In the genomic region with DNA sequence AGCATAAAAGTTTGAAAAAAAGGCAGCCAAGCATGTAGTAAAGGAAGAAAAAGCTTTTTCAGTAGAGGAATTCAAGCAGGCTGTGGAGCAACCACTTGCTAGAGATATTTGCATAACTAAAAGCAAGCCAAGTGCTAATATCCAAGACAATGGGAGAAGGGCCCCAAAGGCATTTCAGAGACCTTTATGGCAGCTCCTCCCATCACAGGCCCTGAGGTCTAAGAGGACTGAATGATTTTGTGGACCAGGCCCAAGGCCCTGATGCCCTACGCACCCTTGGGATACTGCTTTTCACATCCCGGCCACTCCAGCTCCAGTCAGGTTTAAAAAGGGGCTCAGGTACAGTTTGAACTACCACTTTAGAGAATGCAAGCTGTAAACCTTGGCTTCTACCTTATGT, we compare ENCODE assay signal across 14 cellular contexts.
DNase-seq lines count a peak whose midpoint lies in the region; ATAC-seq and TF ChIP-seq lines count a peak whose summit lies in the region.
"Had no signal": no experiment of that assay in that cellular context is flagged by ENCODE, and none has a peak within 500 bp of the region (broad histone marks: within the 10 kb centered on the region; RNA-seq: fewer than 3 reads in every experiment).

No MANE protein-coding gene starts in this region.

- no peak overlapping the region for H3K4me3 ChIP-seq in HEK293 (ENCODE audit: low read depth, low read length)
- no peak overlapping the region for H3K4me3 ChIP-seq in NT2/D1 (ENCODE audit: insufficient read length, low read depth)
- H3K4me3 ChIP-seq in right lobe of liver: no peak overlapping the region
- H3K4me3 ChIP-seq: A549 had no signal

- no peaks in the 10 kb centered on the region for H3K36me3 ChIP-seq in HEK293 (ENCODE audit: control insufficient read depth in 2 of 2, insufficient read depth in 1 of 2, low read length in 2 of 2)
- no peaks in the 10 kb centered on the region for H3K36me3 ChIP-seq in NT2/D1 (ENCODE audit: insufficient read depth, insufficient read length, low read length)
- H3K36me3 ChIP-seq in right lobe of liver: no peaks in the 10 kb centered on the region
- H3K36me3 ChIP-seq: BE2C had no signal

- no peak overlapping the region for H3K9ac ChIP-seq in NT2/D1 (ENCODE audit: insufficient read length, low read depth)

- peaks cover 6 to 19% of the 10 kb centered on the region in 2 donors for H3K36me3 Mint-ChIP-seq in activated naive CD4-positive, alpha-beta T cell treated with anti-CD3 and anti-CD28 coated beads, Interleukin-2, amount 50 U/mL, for 72 hours
- H3K36me3 Mint-ChIP-seq: CD4-positive, alpha-beta memory T cell had no signal

- intact Hi-C loops in right lobe of liver (cut with DNase I): no loop called here

- H3K27ac ChIP-seq in HEK293 (ENCODE audit: extremely low read depth, low read depth, low read length) (no peak overlapping the region), right lobe of liver (no peak overlapping the region)
- H3K27ac ChIP-seq: A549, C4-2B had no signal

- no peak overlapping the region for H3K27ac Mint-ChIP-seq in activated naive CD4-positive, alpha-beta T cell treated with anti-CD3 and anti-CD28 coated beads, Interleukin-2, amount 50 U/mL, for 72 hours

- no peaks in the 10 kb centered on the region for H3K9me3 ChIP-seq in HEK293 (ENCODE audit: control insufficient read depth, insufficient read depth, low read depth, low read length)
- peaks cover 34% of the 10 kb centered on the region for H3K9me3 ChIP-seq in NT2/D1 (ENCODE audit: insufficient read depth, low read length)
- H3K9me3 ChIP-seq in right lobe of liver: no peaks in the 10 kb centered on the region
- H3K9me3 ChIP-seq: BE2C had no signal

- no peak for TF ChIP-seq POLR2A in right lobe of liver (IDR thresholded peaks at IDR 0.05)

- H3K27me3 ChIP-seq in NT2/D1 (ENCODE audit: insufficient read depth, insufficient read length) (no peaks in the 10 kb centered on the region), right lobe of liver (no peaks in the 10 kb centered on the region)
- H3K27me3 ChIP-seq: BE2C had no signal

- no peak for ATAC-seq in activated naive CD4-positive, alpha-beta T cell treated with anti-CD3 and anti-CD28 coated beads, Interleukin-2, amount 50 U/mL, for 72 hours
- ATAC-seq in left lobe of liver (no peak), right lobe of liver (no peak)
- ATAC-seq: A549, HCT116, HepG2 had no signal

- POLR2A ChIA-PET in HEK293 (lab: Yijun Ruan, JAX): no interaction called here

- peaks cover 13 to 25% of the 10 kb centered on the region in 2 donors for H3K9me3 Mint-ChIP-seq in activated naive CD4-positive, alpha-beta T cell treated with anti-CD3 and anti-CD28 coated beads, Interleukin-2, amount 50 U/mL, for 72 hours

- 76% methylated on average over 2 of the region's 2 CpGs for WGBS in right lobe of liver (ENCODE audit: insufficient coverage, low coverage, low lambda C conversion rate, missing lambda C conversion rate)

- CTCF ChIA-PET in HEK293 (lab: Yijun Ruan, JAX): no interaction called here

- no peak for TF ChIP-seq CTCF in HEK293 (tag by site-specific recombination; IDR thresholded peaks at IDR 0.05)
- no peak for TF ChIP-seq CTCF in right lobe of liver (IDR thresholded peaks at IDR 0.05)

- peaks cover 3% of the 10 kb centered on the region; the same call in 1 of the 2 replicates for H3K4me1 ChIP-seq in HEK293 (ENCODE audit: control insufficient read depth, insufficient read depth, low read length)
- peaks cover 3% of the 10 kb centered on the region for H3K4me1 ChIP-seq in NT2/D1 (ENCODE audit: insufficient read depth, insufficient read length)
- no peaks in the 10 kb centered on the region for H3K4me1 ChIP-seq in right lobe of liver
- H3K4me1 ChIP-seq: BE2C had no signal

- DNase-seq in NT2/D1 (ENCODE audit: low read depth, low spot score): peak; percentile 57
- peak; percentile 14 for DNase-seq in iPS DF 4.7 (ENCODE audit: extremely low read depth, low spot score)
- DNase-seq in activated naive CD4-positive, alpha-beta T cell treated with anti-CD3 and anti-CD28 coated beads, Interleukin-2, amount 50 U/mL, for 72 hours (ENCODE audit: low spot score in 2 of 2): no peak
- no peak for DNase-seq in left lobe of liver (ENCODE audit: low spot score)
- no peak for DNase-seq in right lobe of liver
- no peak for DNase-seq in GM19238 (ENCODE audit: insufficient read length, low spot score)
- DNase-seq: BE2C; CD4-positive, alpha-beta memory T cell; DMS79 had no signal

TF ChIP-seq in HEK293, 187 proteins besides CTCF, POLR2A, EP300 and RAD21:
- TF ChIP-seq HOXD13 (CRISPR knock-in tag; IDR thresholded peaks at IDR 0.05; ENCODE audit: borderline replicate concordance): no peak
- TF ChIP-seq ZNF585B (tag by site-specific recombination; IDR thresholded peaks at IDR 0.05): peak; percentile 65

Comparison
In these comparisons a context has a peak if more than half of its experiments do, and no peak if none do; other contexts are left out.
1. DNase-seq: peak in NT2/D1 (single experiment) and iPS DF 4.7 (single experiment); none in activated naive CD4-positive, alpha-beta T cell treated with anti-CD3 and anti-CD28 coated beads, Interleukin-2, amount 50 U/mL, for 72 hours (0 of 2), left lobe of liver (single experiment), right lobe of liver (0 of 3) and GM19238 (single experiment).